Comparison of ENCODE assay signal across 17 cellular contexts in genomic region chr14:72986214-72986613, GRCh38. TPM values are rescaled to one million over a fixed set of nuclear protein-coding genes. Genes with fewer than 3 reads are reported as not detected.
DNase-seq lines count a peak whose midpoint lies in the region; ATAC-seq, FAIRE-seq and TF ChIP-seq lines count a peak whose summit lies in the region.
"Had no signal": no experiment of that assay in that cellular context is flagged by ENCODE, and none has a peak within 500 bp of the region (broad histone marks: within the 10 kb centered on the region; RNA-seq: fewer than 3 reads in every experiment).

No MANE protein-coding gene starts in this region.

- no peaks in the 10 kb centered on the region for H3K27me3 ChIP-seq in mammary epithelial cell (ENCODE audit: insufficient read depth, low read length)
- no peaks in the 10 kb centered on the region for H3K27me3 ChIP-seq in breast epithelium
- no peaks in the 10 kb centered on the region for H3K27me3 ChIP-seq in keratinocyte (ENCODE audit: control insufficient read depth, extremely low read depth, insufficient read depth, low read length)
- H3K27me3 ChIP-seq: BLaER1 had no signal

- peak; percentile 78 for FAIRE-seq in keratinocyte (lab: Jason Lieb, UNC)
- FAIRE-seq: A204.1, GM12878, GM19239 had no signal

- DNase-seq in mammary epithelial cell (peak; percentile 78), breast epithelium (ENCODE audit: low spot score in 2 of 2) (no peak), RKO (ENCODE audit: low spot score) (peak; percentile 16), epithelial cell of esophagus (ENCODE audit: low read depth) (peak; percentile 82), keratinocyte (ENCODE audit: low read depth, low spot score) (no peak), AG08395 (ENCODE audit: low spot score) (no peak), G401 (ENCODE audit: low spot score) (no peak), left colon (no peak)
- DNase-seq: CD4-positive, alpha-beta memory T cell; DMS153; DMS79; GM23248 had no signal

- H3K79me2 ChIP-seq in mammary epithelial cell (ENCODE audit: insufficient read depth, low read length) (no peaks in the 10 kb centered on the region), keratinocyte (ENCODE audit: control insufficient read depth, insufficient read depth, low read length) (no peaks in the 10 kb centered on the region)

- no peaks in the 10 kb centered on the region for H4K20me1 ChIP-seq in mammary epithelial cell (ENCODE audit: insufficient read depth, low read length)
- H4K20me1 ChIP-seq in keratinocyte (ENCODE audit: control insufficient read depth, extremely low read depth, insufficient read depth, low read length) = no peaks in the 10 kb centered on the region

- TF ChIP-seq POLR2A in breast epithelium (IDR thresholded peaks at IDR 0.05) = no peak

- no peak for TF ChIP-seq CTCF in mammary epithelial cell (conservative IDR thresholded peaks at IDR 0.05 in 1 of 2, IDR thresholded peaks at IDR 0.05 in 1 of 2; ENCODE audit: extremely low read depth in 1 of 2, insufficient read depth in 1 of 2, low read depth in 1 of 2, low read length in 2 of 2)
- no peak for TF ChIP-seq CTCF in breast epithelium (IDR thresholded peaks at IDR 0.05)
- no peak for TF ChIP-seq CTCF in epithelial cell of esophagus (IDR thresholded peaks at IDR 0.05; ENCODE audit: insufficient read depth, low read depth, low read length, missing control alignments)
- TF ChIP-seq CTCF in keratinocyte (optimal IDR thresholded peaks at IDR 0.05 in 1 of 3, IDR thresholded peaks at IDR 0.05 in 1 of 3, conservative IDR thresholded peaks at IDR 0.05 in 1 of 3; ENCODE audit: extremely low read depth in 1 of 3, insufficient read depth in 2 of 3, low read length in 3 of 3) = no peak

- H3K27ac ChIP-seq in mammary epithelial cell (ENCODE audit: insufficient read depth, low read depth, low read length) = no peak overlapping the region
- no peak overlapping the region for H3K27ac ChIP-seq in breast epithelium
- H3K27ac ChIP-seq in keratinocyte (ENCODE audit: control insufficient read depth, insufficient read depth, low read length) = no peak overlapping the region
- H3K27ac ChIP-seq: BLaER1, GM23248 had no signal

- H3K9me3 ChIP-seq in mammary epithelial cell (replicated peaks; ENCODE audit: insufficient read depth, low read length) (no peaks in the 10 kb centered on the region), breast epithelium (no peaks in the 10 kb centered on the region), keratinocyte (ENCODE audit: control insufficient read depth, low read depth, low read length) (no peaks in the 10 kb centered on the region)
- H3K9me3 ChIP-seq: BLaER1, HAP-1 had no signal

- H2AFZ ChIP-seq in mammary epithelial cell (ENCODE audit: low read depth, low read length) (no peak overlapping the region), keratinocyte (ENCODE audit: control insufficient read depth, low read length) (no peak overlapping the region)
- H2AFZ ChIP-seq: GM23248 had no signal

- intact Hi-C loops in mammary epithelial cell (cut with micrococcal nuclease) = no loop called here
- intact Hi-C loops in breast epithelium (cut with DNase I; ENCODE audit: low total_unique reads) = no loop called here
- intact Hi-C loops in left colon (cut with DNase I, micrococcal nuclease) = no loop called here

- CTCF ChIA-PET in mammary epithelial cell (lab: Charles Lee; ENCODE audit: low non-redundant PET) = no interaction called here

- no peak overlapping the region for H3K4me3 ChIP-seq in mammary epithelial cell (replicated peaks in 1 of 3; ENCODE audit: insufficient read depth in 1 of 3, low read depth in 2 of 3, low read length in 3 of 3)
- no peak overlapping the region for H3K4me3 ChIP-seq in breast epithelium
- no peak overlapping the region for H3K4me3 ChIP-seq in epithelial cell of esophagus (ENCODE audit: low read length)
- H3K4me3 ChIP-seq in keratinocyte (ENCODE audit: control insufficient read depth in 2 of 3, extremely low read depth in 1 of 3, insufficient read depth in 2 of 3, low read depth in 1 of 3, low read length in 3 of 3) = no peak overlapping the region
- H3K4me3 ChIP-seq: BLaER1, GM12878, GM23248, HAP-1 had no signal

- BruUV-seq in mammary epithelial cell (replicated peaks; lab: Mats Ljungman, UMichigan) = no TSS peak

- no peak overlapping the region for H3K9ac ChIP-seq in mammary epithelial cell (ENCODE audit: insufficient read depth, low read length)
- no peak overlapping the region for H3K9ac ChIP-seq in keratinocyte (ENCODE audit: control insufficient read depth, extremely low read depth, insufficient read depth, low read length)
- H3K9ac ChIP-seq: BLaER1, GM23248 had no signal

- no peak for ATAC-seq in left colon
- ATAC-seq: GM12878 had no signal

- WGBS in mammary epithelial cell (ENCODE audit: low coverage, missing lambda C conversion rate) = 45% methylated on average over 2 of the region's 3 CpGs

- dilution Hi-C loops in mammary epithelial cell (cut with HindIII; ENCODE audit: low sequenced_read_pairs) = no loop called here
- dilution Hi-C loops in keratinocyte (cut with MboI; ENCODE audit: extremely low pct_ligation_motif_present, low sequenced_read_pairs) = no loop called here

- H3K4me1 ChIP-seq in mammary epithelial cell (ENCODE audit: insufficient read depth, low read length) (no peaks in the 10 kb centered on the region), breast epithelium (no peaks in the 10 kb centered on the region), keratinocyte (ENCODE audit: control insufficient read depth, extremely low read depth, insufficient read depth, low read length) (peaks cover 3% of the 10 kb centered on the region)
- H3K4me1 ChIP-seq: BLaER1, HAP-1 had no signal

- in situ Hi-C loops in mammary epithelial cell (cut with MboI; ENCODE audit: low sequenced_read_pairs in 2 of 2) = no loop called here
- in situ Hi-C loops in G401 (cut with HindIII; ENCODE audit: low sequenced_read_pairs) = no loop called here

- no peaks in the 10 kb centered on the region for H3K9me1 ChIP-seq in keratinocyte (ENCODE audit: control insufficient read depth, extremely low read depth, insufficient read depth, low read length)

- H3K36me3 ChIP-seq in mammary epithelial cell (ENCODE audit: insufficient read depth, low read length) (no peaks in the 10 kb centered on the region), breast epithelium (no peaks in the 10 kb centered on the region), keratinocyte (ENCODE audit: control insufficient read depth in 2 of 2, extremely low read depth in 1 of 2, insufficient read depth in 2 of 2, low read length in 2 of 2) (peaks cover 2 to 13% of the 10 kb centered on the region in 2 experiments)
- H3K36me3 ChIP-seq: HAP-1 had no signal

- H3K4me2 ChIP-seq in mammary epithelial cell (ENCODE audit: insufficient read depth, low read depth, low read length) = no peak overlapping the region
- H3K4me2 ChIP-seq in keratinocyte (ENCODE audit: control insufficient read depth, extremely low read depth, insufficient read depth, low read depth, low read length) = no peak overlapping the region
- H3K4me2 ChIP-seq: BLaER1 had no signal

RNA-seq across cellular contexts. Expression of gene ZFYVE1, which starts 40.7 kb away (rescaled TPM):
- 10 to 100 TPM; 20.6 to 32.7 TPM for total RNA-seq in mammary epithelial cell
- polyA plus RNA-seq in mammary epithelial cell = 11.1 TPM
- polyA minus RNA-seq in mammary epithelial cell = 13.0 TPM
- 10 to 100 TPM; 18.7 to 22.2 (median 22.1) TPM for total RNA-seq in breast epithelium
- 10.6 to 16.6 TPM (median 10.8 TPM) in 3 replicates for polyA plus RNA-seq in keratinocyte
- polyA plus RNA-seq in keratinocyte (2011; ENCODE audit: low read depth) = 15.2 TPM
- 10.1 and 11.4 TPM in 2 replicates for polyA plus RNA-seq in keratinocyte (2011; cell fraction: cytosol; rRNA removed)
- 27.6 and 33.7 TPM in 2 replicates for polyA plus RNA-seq in keratinocyte (2011; cell fraction: nucleus; rRNA removed)
- 10.1 and 19.1 TPM in 2 replicates for polyA plus RNA-seq in keratinocyte (2012; ENCODE audit: low replicate concordance)
- polyA minus RNA-seq in keratinocyte = 25.5 to 40.6 TPM (median 26.0 TPM) in 3 replicates
- 14.6 TPM for polyA minus RNA-seq in keratinocyte (2011; cell fraction: cytosol; rRNA and poly(A)+ RNA removed)
- 23.6 and 36.6 TPM in 2 replicates for polyA minus RNA-seq in keratinocyte (2011; cell fraction: nucleus; rRNA and poly(A)+ RNA removed)
- total RNA-seq in G401 (2014; rRNA removed; shearing (Covaris generic)) = 8.4 and 13.1 TPM in 2 replicates
- total RNA-seq in left colon = 10 to 100 TPM; 13.4 to 19.9 TPM

RNA-seq across cellular contexts. Expression of gene DCAF4, which starts 60.0 kb away (rescaled TPM):
- 10 to 100 TPM; 24.1 to 46.7 TPM for total RNA-seq in mammary epithelial cell
- 28.2 TPM for polyA plus RNA-seq in mammary epithelial cell
- 37.1 TPM for polyA minus RNA-seq in mammary epithelial cell
- total RNA-seq in breast epithelium = 10 to 100 TPM; 19.8 to 49.5 (median 36.1) TPM
- 20.8 to 34.1 TPM (median 26.1 TPM) in 3 replicates for polyA plus RNA-seq in keratinocyte
- polyA plus RNA-seq in keratinocyte (2011; ENCODE audit: low read depth) = 7.5 TPM
- polyA plus RNA-seq in keratinocyte (2011; cell fraction: cytosol; rRNA removed) = 18.7 and 18.8 TPM in 2 replicates
- 50.7 and 56.3 TPM in 2 replicates for polyA plus RNA-seq in keratinocyte (2011; cell fraction: nucleus; rRNA removed)
- 9.2 and 19.6 TPM in 2 replicates for polyA plus RNA-seq in keratinocyte (2012; ENCODE audit: low replicate concordance)
- 20.3 to 42.3 TPM (median 25.0 TPM) in 3 replicates for polyA minus RNA-seq in keratinocyte
- 11.1 TPM for polyA minus RNA-seq in keratinocyte (2011; cell fraction: cytosol; rRNA and poly(A)+ RNA removed)
- 15.5 and 17.0 TPM in 2 replicates for polyA minus RNA-seq in keratinocyte (2011; cell fraction: nucleus; rRNA and poly(A)+ RNA removed)
- 17.0 and 24.8 TPM in 2 replicates for total RNA-seq in G401 (2014; rRNA removed; shearing (Covaris generic))
- 10 to 100 TPM; 19.6 to 21.4 TPM for total RNA-seq in left colon

Comparison
In these comparisons a context has a peak if more than half of its experiments do, and no peak if none do; other contexts are left out.
1. DNase-seq: peak in mammary epithelial cell (single experiment), RKO (single experiment) and epithelial cell of esophagus (single experiment); none in breast epithelium (0 of 2), keratinocyte (single experiment), AG08395 (single experiment), G401 (single experiment) and left colon (0 of 2).